14 cellular contexts compared by ENCODE assay signal in the genomic region with DNA sequence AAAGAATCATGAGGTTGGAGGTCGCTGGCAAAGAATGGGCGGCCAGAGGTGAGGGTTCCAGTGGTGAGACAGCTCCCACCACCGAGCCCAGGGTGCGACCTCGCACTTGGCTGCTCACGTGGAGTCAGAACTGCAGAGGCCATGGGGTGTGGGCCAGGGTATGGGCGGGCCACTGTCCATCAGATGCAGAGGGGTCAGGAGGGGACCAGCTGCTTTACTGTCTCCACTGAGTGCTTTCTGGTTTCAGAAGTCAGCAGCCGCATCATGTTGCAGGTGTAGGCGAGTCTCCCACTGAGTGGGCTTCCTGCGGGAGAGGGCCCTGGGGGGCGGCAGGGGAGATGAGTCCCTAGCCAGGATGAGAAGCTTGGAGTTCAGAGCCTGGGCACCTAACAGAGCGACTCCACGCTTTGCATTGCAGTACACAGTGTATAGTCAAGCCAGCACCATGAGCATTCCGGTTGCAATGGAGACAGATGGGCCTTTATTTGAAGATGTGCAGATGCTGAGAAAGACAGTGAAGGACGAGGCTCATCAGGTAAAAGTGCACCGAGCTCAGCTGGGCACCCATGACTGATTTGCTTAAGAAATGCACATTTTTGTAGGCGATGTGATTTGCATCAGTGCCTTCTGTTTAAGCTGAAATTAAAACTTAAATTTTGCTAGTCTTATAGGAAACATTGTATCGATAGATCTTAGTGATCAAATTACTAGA. TPM values are rescaled to one million over a fixed set of nuclear protein-coding genes. Genes with fewer than 3 reads are reported as not detected.
DNase-seq lines count a peak whose midpoint lies in the region; ATAC-seq and TF ChIP-seq lines count a peak whose summit lies in the region.
"Had no signal": no experiment of that assay in that cellular context is flagged by ENCODE, and none has a peak within 500 bp of the region (broad histone marks: within the 10 kb centered on the region; RNA-seq: fewer than 3 reads in every experiment).

No MANE protein-coding gene starts in this region.

- H3F3A ChIP-seq in PC-3 (ENCODE audit: low read length, unreplicated experiment): no peaks in the 10 kb centered on the region

- intact Hi-C loops in posterior vena cava (cut with DNase I) (no loop called here), PC-3 (cut with micrococcal nuclease) (no loop called here)

- no peak overlapping the region for H3K9ac ChIP-seq in iPS-15b (ENCODE audit: low read depth, low read length)
- H3K9ac ChIP-seq in PC-3 (ENCODE audit: low read length): no peak overlapping the region

- H3K27ac Mint-ChIP-seq in activated CD8-positive, alpha-beta T cell treated with anti-CD3 and anti-CD28 coated beads, Interleukin-2, amount 10 ng/mL, durations not matched to agents 7 days and 5 days: peak overlapping the region; percentile 27

- peak; percentile 21 for ATAC-seq in activated CD8-positive, alpha-beta T cell treated with anti-CD3 and anti-CD28 coated beads, Interleukin-2, amount 10 ng/mL, durations not matched to agents 7 days and 5 days
- ATAC-seq in HG02798 (IDR thresholded peaks at IDR 0.05; ENCODE audit: poor library complexity, unreplicated experiment) (no peak), PC-3 (no peak)

- H3K9me3 ChIP-seq in iPS-15b (ENCODE audit: control insufficient read depth, insufficient read depth, low read length) (no peaks in the 10 kb centered on the region), PC-3 (ENCODE audit: low read length) (no peaks in the 10 kb centered on the region)
- H3K9me3 ChIP-seq: prostate gland had no signal

- DNase-seq in NCI-H82 (lab: John Stamatoyannopoulos, UW): peak; percentile 2
- DNase-seq in NCI-H82 treated with DMSO at 0.1 percent for 48 hours (lab: John Stamatoyannopoulos, UW; ENCODE audit: unreplicated experiment): no peak
- no peak for DNase-seq in activated CD8-positive, alpha-beta T cell treated with anti-CD3 and anti-CD28 coated beads, Interleukin-2, amount 10 ng/mL, durations not matched to agents 7 days and 5 days
- peak; percentile 81 for DNase-seq in posterior vena cava (ENCODE audit: low spot score)
- DNase-seq in NCI-H2227 (lab: John Stamatoyannopoulos, UW; ENCODE audit: unreplicated experiment): no peak
- DNase-seq in PC-3: no peak
- DNase-seq: activated gamma-delta T cell treated with Interleukin-2 at 50 U/mL for 16 hours, cerebellar nuclear complex, left colon, NCI-H345, substantia nigra had no signal

- no peaks in the 10 kb centered on the region for H3K79me2 ChIP-seq in PC-3 (ENCODE audit: low read length)

- H3K4me1 ChIP-seq in iPS-15b (ENCODE audit: control insufficient read depth, insufficient read depth, low read length): peaks cover 20% of the 10 kb centered on the region
- no peaks in the 10 kb centered on the region for H3K4me1 ChIP-seq in PC-3 (ENCODE audit: insufficient read depth, low read length)
- H3K4me1 ChIP-seq: prostate gland had no signal

- no peak overlapping the region for H3K4me2 ChIP-seq in PC-3 (ENCODE audit: low read length)

- H3K36me3 Mint-ChIP-seq in activated CD8-positive, alpha-beta T cell treated with anti-CD3 and anti-CD28 coated beads, Interleukin-2, amount 10 ng/mL, durations not matched to agents 7 days and 5 days (ENCODE audit: low read depth): peaks cover 33% of the 10 kb centered on the region

- no peaks in the 10 kb centered on the region for H3K9me3 Mint-ChIP-seq in activated CD8-positive, alpha-beta T cell treated with anti-CD3 and anti-CD28 coated beads, Interleukin-2, amount 10 ng/mL, durations not matched to agents 7 days and 5 days (ENCODE audit: insufficient read depth)

- no peaks in the 10 kb centered on the region for H3K9me2 ChIP-seq in PC-3 (replicated peaks; ENCODE audit: low read length)

- no peak for TF ChIP-seq CTCF in PC-3 (conservative IDR thresholded peaks at IDR 0.05; ENCODE audit: low read depth, low read length)

- H3K4me3 ChIP-seq in iPS-15b (ENCODE audit: low read depth, low read length) (peak overlapping the region; percentile 4), PC-3 (ENCODE audit: low read length) (no peak overlapping the region)
- H3K4me3 ChIP-seq: prostate gland had no signal

- no peaks in the 10 kb centered on the region for H3K36me3 ChIP-seq in iPS-15b (ENCODE audit: control insufficient read depth, insufficient read depth, low read length)
- H3K36me3 ChIP-seq in PC-3 (ENCODE audit: low read depth, low read length): peaks cover 7% of the 10 kb centered on the region; the same call in 1 of the 2 replicates

- no TSS peak for BruUV-seq in PC-3 (replicated peaks; lab: Mats Ljungman, UMichigan)

- H3K27me3 ChIP-seq in iPS-15b (ENCODE audit: control insufficient read depth, insufficient read depth, low read length) (no peaks in the 10 kb centered on the region), PC-3 (ENCODE audit: low read length) (no peaks in the 10 kb centered on the region)

- no peak overlapping the region for H3K4me3 Mint-ChIP-seq in activated CD8-positive, alpha-beta T cell treated with anti-CD3 and anti-CD28 coated beads, Interleukin-2, amount 10 ng/mL, durations not matched to agents 7 days and 5 days

- no peak overlapping the region for H3K27ac ChIP-seq in PC-3 (ENCODE audit: low read length)
- H3K27ac ChIP-seq: prostate gland had no signal

- no peaks in the 10 kb centered on the region for H3K27me3 Mint-ChIP-seq in activated CD8-positive, alpha-beta T cell treated with anti-CD3 and anti-CD28 coated beads, Interleukin-2, amount 10 ng/mL, durations not matched to agents 7 days and 5 days (ENCODE audit: low read depth)

- POLR2A ChIA-PET in activated CD8-positive, alpha-beta T cell treated with anti-CD3 and anti-CD28 coated beads, Interleukin-2, amount 10 ng/mL, durations not matched to agents 7 days and 5 days (lab: Charles Lee): no interaction called here
- POLR2A ChIA-PET in PC-3 (lab: Charles Lee; ENCODE audit: unreplicated experiment): no interaction called here

- CTCF ChIA-PET in activated CD8-positive, alpha-beta T cell treated with anti-CD3 and anti-CD28 coated beads, Interleukin-2, amount 10 ng/mL, durations not matched to agents 7 days and 5 days (lab: Charles Lee): no interaction called here
- CTCF ChIA-PET in PC-3 (lab: Charles Lee): no interaction called here

- H4K20me1 ChIP-seq in PC-3 (ENCODE audit: low read length): no peaks in the 10 kb centered on the region

- no peaks in the 10 kb centered on the region for H3K4me1 Mint-ChIP-seq in activated CD8-positive, alpha-beta T cell treated with anti-CD3 and anti-CD28 coated beads, Interleukin-2, amount 10 ng/mL, durations not matched to agents 7 days and 5 days (ENCODE audit: low read depth)

- no peak overlapping the region for H2AFZ ChIP-seq in PC-3 (ENCODE audit: low read length)

RNA-seq across cellular contexts. Expression of gene DYNC1H1, which starts 46.8 kb away (rescaled TPM):
- total RNA-seq in activated CD8-positive, alpha-beta T cell treated with anti-CD3 and anti-CD28 coated beads, Interleukin-2, amount 10 ng/mL, durations not matched to agents 7 days and 5 days: 100 to 1,000 TPM; 271 to 274 TPM
- 100 to 1,000 TPM; 421 to 510 TPM for total RNA-seq in posterior vena cava
- 606 and 701 TPM in 2 replicates for total RNA-seq in PC-3 (2014; rRNA removed)

Comparison
In these comparisons a context has a peak if more than half of its experiments do, and no peak if none do; other contexts are left out.
1. DNase-seq: peak in NCI-H82 (single experiment) and posterior vena cava (single experiment); none in NCI-H82 treated with DMSO at 0.1 percent for 48 hours (single experiment), activated CD8-positive, alpha-beta T cell treated with anti-CD3 and anti-CD28 coated beads, Interleukin-2, amount 10 ng/mL, durations not matched to agents 7 days and 5 days (single experiment), NCI-H2227 (single experiment) and PC-3 (single experiment).